In genomic region chr14:78173266-78174001, GRCh38 we compare ENCODE assay signal across 21 cellular contexts. TPM values are rescaled to one million over a fixed set of nuclear protein-coding genes. Genes with fewer than 3 reads are reported as not detected.
"Had no signal": no experiment of that assay in that cellular context is flagged by ENCODE, and none has a peak within 500 bp of the region (broad histone marks: within the 10 kb centered on the region; RNA-seq: fewer than 3 reads in every experiment).

No MANE protein-coding gene starts in this region.

- H3K27ac ChIP-seq: KMS-11, RWPE1 had no signal

- DNase-seq: IMR-90, Kasumi-1, MM.1S, NCI-H1092 treated with DMSO at 0.1 percent for 48 hours, NCI-H1436, NCI-H187, NCI-H2029, NCI-H2081 treated with DMSO at 0.1 percent for 48 hours, NCI-H2171, NCI-H524, NCI-H526 treated with DMSO at 0.1 percent for 48 hours, NCI-H774, PC-3, SHP77, SK-N-SH, SW 1271, T-cell had no signal

- H3K9me3 ChIP-seq: SK-N-SH had no signal

RNA-seq across cellular contexts. Expression of gene NRXN3, which starts 3.3 kb away (rescaled TPM):
- total RNA-seq: HepG2, OCI-LY7, T-cell had no signal
